In the genomic region with DNA sequence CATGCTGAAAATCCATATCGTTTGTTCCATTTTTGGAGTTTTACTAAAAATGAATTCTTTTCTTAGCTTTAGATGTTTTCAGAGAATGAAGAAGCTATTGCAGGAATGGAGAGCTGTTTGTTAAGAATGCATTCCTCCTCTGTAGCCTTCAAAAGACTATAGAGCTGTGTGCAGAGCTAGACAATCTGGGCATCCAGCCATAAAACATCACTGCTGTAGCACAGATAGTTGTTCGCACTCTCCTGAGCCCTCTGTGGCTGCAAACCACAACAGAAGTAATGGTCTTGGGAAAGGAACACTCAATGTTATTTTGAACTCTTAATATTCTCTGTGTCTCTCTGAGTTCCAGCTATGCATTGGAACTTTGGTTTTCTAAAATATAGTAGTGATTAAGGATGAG, we compare ENCODE assay signal across 8 cellular contexts. TPM values are rescaled to one million over a fixed set of nuclear protein-coding genes. Genes with fewer than 3 reads are reported as not detected.
A peak's percentile ranks its signal among the peaks of the same experiment; 100 is the strongest.
DNase-seq lines count a peak whose midpoint lies in the region; ATAC-seq and TF ChIP-seq lines count a peak whose summit lies in the region.

No MANE protein-coding gene starts in this region.

- no TSS peak for BruUV-seq in PC-9 (replicated peaks; lab: Mats Ljungman, UMichigan)

- H2AFZ ChIP-seq in PC-9: no peak overlapping the region

- H3K4me3 ChIP-seq in SJCRH30: no peak overlapping the region
- no peak overlapping the region for H3K4me3 ChIP-seq in cardiac fibroblast (replicated peaks in 1 of 2; ENCODE audit: low read depth in 2 of 2, low read length in 2 of 2)
- H3K4me3 ChIP-seq in PC-9: no peak overlapping the region

- no peak overlapping the region for H3K4me2 ChIP-seq in PC-9

- no peaks in the 10 kb centered on the region for H3F3A ChIP-seq in PC-9 (ENCODE audit: insufficient read depth, low read depth)

- POLR2A ChIA-PET in PC-9 (lab: Charles Lee; ENCODE audit: unreplicated experiment): no interaction called here

- no peaks in the 10 kb centered on the region for H3K79me2 ChIP-seq in PC-9 (ENCODE audit: low read depth)

- intact Hi-C loops in PC-9 (cut with micrococcal nuclease; ENCODE audit: unreplicated experiment): no loop called here

- DNase-seq in stimulated activated CD4-positive, alpha-beta T cell treated with anti-CD3 and anti-CD28 coated beads, Interleukin-1b, Interleukin-23, amount 100 ng/mL, for 48 hours: peak; percentile 23
- no peak for DNase-seq in stimulated activated CD4-positive, alpha-beta T cell treated with anti-CD3 and anti-CD28 coated beads, Interleukin-12 subunit alpha, Interleukin-12 subunit beta, amount 100 ng/mL, for 4 hours
- peak; percentile 75 to 85 for DNase-seq in SJCRH30
- peak; percentile 83 to 94 for DNase-seq in cardiac fibroblast (ENCODE audit: low read depth in 2 of 2)
- peak; percentile 65 for DNase-seq in mucosa of gallbladder (ENCODE audit: low spot score)
- DNase-seq in PC-9: no peak

- ATAC-seq in HG03378 (IDR thresholded peaks at IDR 0.05; ENCODE audit: unreplicated experiment) (no peak), HG03095 (IDR thresholded peaks at IDR 0.05; ENCODE audit: unreplicated experiment) (no peak)

- no peaks in the 10 kb centered on the region for H3K36me3 ChIP-seq in SJCRH30
- no peaks in the 10 kb centered on the region for H3K36me3 ChIP-seq in PC-9 (ENCODE audit: low read depth)

- no peaks in the 10 kb centered on the region for H3K9me2 ChIP-seq in PC-9 (ENCODE audit: insufficient read depth)

- peaks cover 16% of the 10 kb centered on the region for H3K4me1 ChIP-seq in SJCRH30
- no peaks in the 10 kb centered on the region for H3K4me1 ChIP-seq in PC-9 (replicated peaks; ENCODE audit: insufficient read depth)

- H3K9me3 ChIP-seq in SJCRH30 (replicated peaks): no peaks in the 10 kb centered on the region
- no peaks in the 10 kb centered on the region for H3K9me3 ChIP-seq in PC-9 (ENCODE audit: insufficient read depth, low read depth)

- TF ChIP-seq CTCF in cardiac fibroblast (IDR thresholded peaks at IDR 0.05; ENCODE audit: low read depth, low read length) (no peak), PC-9 (conservative IDR thresholded peaks at IDR 0.05) (no peak)

- H4K20me1 ChIP-seq in PC-9 (ENCODE audit: insufficient read depth): no peaks in the 10 kb centered on the region

- CTCF ChIA-PET in PC-9 (lab: Charles Lee): no interaction called here

- H3K27me3 ChIP-seq in SJCRH30 (0 out of 2 replicates have a peak, but pooled peaks cover 3% of the 10 kb centered on the region), PC-9 (ENCODE audit: insufficient read depth, low read depth) (peaks cover 63% of the 10 kb centered on the region)

- H3K27ac ChIP-seq in SJCRH30 (no peak overlapping the region), PC-9 (no peak overlapping the region)

RNA-seq across cellular contexts. Expression of a gene that starts 4.9 kb away (rescaled TPM):
- total RNA-seq in SJCRH30 (2014; rRNA removed; shearing (Covaris generic)): 12.7 and 13.4 TPM in 2 replicates
- total RNA-seq in mucosa of gallbladder (27.4 TPM), PC-9 (2021) (0.37 TPM in 1 of 2 replicates, not detected in the other)

Comparison
In these comparisons a context has a peak if more than half of its experiments do, and no peak if none do; other contexts are left out.
1. DNase-seq: peak in stimulated activated CD4-positive, alpha-beta T cell treated with anti-CD3 and anti-CD28 coated beads, Interleukin-1b, Interleukin-23, amount 100 ng/mL, for 48 hours (single experiment), SJCRH30 (2 of 2), cardiac fibroblast (2 of 2) and mucosa of gallbladder (single experiment); none in stimulated activated CD4-positive, alpha-beta T cell treated with anti-CD3 and anti-CD28 coated beads, Interleukin-12 subunit alpha, Interleukin-12 subunit beta, amount 100 ng/mL, for 4 hours (single experiment) and PC-9 (0 of 2).